In the genomic region with DNA sequence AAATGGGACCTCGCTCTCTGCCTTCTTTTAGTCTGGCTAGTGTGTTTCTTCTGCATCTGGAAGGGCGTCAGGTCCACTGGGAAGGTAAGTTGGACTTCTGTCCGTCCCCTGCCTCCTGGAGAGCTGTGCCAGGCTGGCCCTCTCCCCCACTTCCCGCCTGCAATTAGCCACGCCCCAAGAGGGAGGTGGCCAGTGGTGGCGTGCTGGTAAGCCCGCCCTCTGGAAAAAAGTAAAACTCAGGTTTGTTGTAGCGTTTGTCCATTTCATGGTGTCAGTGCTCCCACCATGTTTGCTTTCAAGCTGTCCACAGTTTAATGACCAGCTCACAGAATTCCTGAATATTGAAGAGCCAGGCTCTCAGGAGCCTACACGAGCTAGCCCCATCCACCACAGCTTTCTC, we compare ENCODE assay signal across 14 cellular contexts. TPM values are rescaled to one million over a fixed set of nuclear protein-coding genes. Genes with fewer than 3 reads are reported as not detected.
A peak's percentile ranks its signal among the peaks of the same experiment; 100 is the strongest.
DNase-seq lines count a peak whose midpoint lies in the region; ATAC-seq and TF ChIP-seq lines count a peak whose summit lies in the region.
"Had no signal": no experiment of that assay in that cellular context is flagged by ENCODE, and none has a peak within 500 bp of the region (broad histone marks: within the 10 kb centered on the region; RNA-seq: fewer than 3 reads in every experiment).

No MANE protein-coding gene starts in this region.

- POLR2A ChIA-PET in activated CD4-positive, alpha-beta memory T cell treated with anti-CD3 and anti-CD28 coated beads for 36 hours (lab: Charles Lee) = interaction anchor here (0.6 to 1.9 kb wide), 5 partner anchors 21 to 194 kb away, joined by 3 to 22 read pairs (median 6); a partner anchor contains a TSS

- no peak for TF ChIP-seq CTCF in type B pancreatic cell (conservative IDR thresholded peaks at IDR 0.05)

- intact Hi-C loops in activated CD4-positive, alpha-beta memory T cell treated with anti-CD3 and anti-CD28 coated beads for 36 hours (cut with micrococcal nuclease) = no loop called here

- H3K4me3 Mint-ChIP-seq in activated T-cell treated with anti-CD3 and anti-CD28 coated beads, Interleukin-2, amount 50 U/mL, for 24 hours = no peak overlapping the region
- H3K4me3 Mint-ChIP-seq in activated CD4-positive, alpha-beta memory T cell treated with anti-CD3 and anti-CD28 coated beads for 36 hours = no peak overlapping the region
- H3K4me3 Mint-ChIP-seq in type B pancreatic cell = no peak overlapping the region

- no peaks in the 10 kb centered on the region for H3K27me3 Mint-ChIP-seq in activated T-cell treated with anti-CD3 and anti-CD28 coated beads, Interleukin-2, amount 50 U/mL, for 24 hours
- no peaks in the 10 kb centered on the region for H3K27me3 Mint-ChIP-seq in activated CD4-positive, alpha-beta memory T cell treated with anti-CD3 and anti-CD28 coated beads for 36 hours
- no peaks in the 10 kb centered on the region for H3K27me3 Mint-ChIP-seq in type B pancreatic cell

- peaks cover 43% of the 10 kb centered on the region for H3K4me1 Mint-ChIP-seq in activated T-cell treated with anti-CD3 and anti-CD28 coated beads, Interleukin-2, amount 50 U/mL, for 24 hours (ENCODE audit: low read depth)
- peaks cover 34% of the 10 kb centered on the region for H3K4me1 Mint-ChIP-seq in activated CD4-positive, alpha-beta memory T cell treated with anti-CD3 and anti-CD28 coated beads for 36 hours (ENCODE audit: low read depth)
- H3K4me1 Mint-ChIP-seq in type B pancreatic cell (ENCODE audit: unreplicated experiment) = peaks cover 40% of the 10 kb centered on the region

- H3K36me3 Mint-ChIP-seq in activated T-cell treated with anti-CD3 and anti-CD28 coated beads, Interleukin-2, amount 50 U/mL, for 24 hours (ENCODE audit: low read depth) = peaks cover 97% of the 10 kb centered on the region
- peaks cover 28% of the 10 kb centered on the region for H3K36me3 Mint-ChIP-seq in activated CD4-positive, alpha-beta memory T cell treated with anti-CD3 and anti-CD28 coated beads for 36 hours
- H3K36me3 Mint-ChIP-seq in type B pancreatic cell = peaks cover 14% of the 10 kb centered on the region

- CTCF ChIA-PET in activated CD4-positive, alpha-beta memory T cell treated with anti-CD3 and anti-CD28 coated beads for 36 hours (lab: Charles Lee) = interaction anchor here (1.3 to 2.4 kb wide), 5 partner anchors 9 to 255 kb away, joined by 3 to 22 read pairs (median 8); no protein-coding TSS in a partner anchor

- H3K27ac Mint-ChIP-seq in activated T-cell treated with anti-CD3 and anti-CD28 coated beads, Interleukin-2, amount 50 U/mL, for 24 hours = peak overlapping the region; percentile 90
- H3K27ac Mint-ChIP-seq in activated CD4-positive, alpha-beta memory T cell treated with anti-CD3 and anti-CD28 coated beads for 36 hours = peak overlapping the region; percentile 76
- H3K27ac Mint-ChIP-seq in type B pancreatic cell = peak overlapping the region; percentile 67

- no peak for DNase-seq in activated T-cell treated with anti-CD3 and anti-CD28 coated beads, Interleukin-2, amount 50 U/mL, for 24 hours
- no peak for DNase-seq in activated T-cell treated with anti-CD3 and anti-CD28 coated beads, Interleukin-2, amount 50 U/mL, for 48 hours
- DNase-seq in activated CD4-positive, alpha-beta memory T cell treated with anti-CD3 and anti-CD28 coated beads for 36 hours = no peak
- DNase-seq in kidney tubule cell (ENCODE audit: low spot score) = peak; percentile 78
- no peak for DNase-seq in type B pancreatic cell (ENCODE audit: extremely low spot score, unreplicated experiment)
- DNase-seq in middle frontal gyrus (ENCODE audit: extremely low spot score, low spot score) = no peak
- DNase-seq: activated gamma-delta T cell, NCI-H1092, NCI-H226, T-helper 2 cell had no signal

- no peaks in the 10 kb centered on the region for H3K9me3 Mint-ChIP-seq in activated T-cell treated with anti-CD3 and anti-CD28 coated beads, Interleukin-2, amount 50 U/mL, for 24 hours
- H3K9me3 Mint-ChIP-seq in activated CD4-positive, alpha-beta memory T cell treated with anti-CD3 and anti-CD28 coated beads for 36 hours = no peaks in the 10 kb centered on the region
- no peaks in the 10 kb centered on the region for H3K9me3 Mint-ChIP-seq in type B pancreatic cell

- ATAC-seq in HG02759 (IDR thresholded peaks at IDR 0.05; ENCODE audit: unreplicated experiment) (no peak), GM18861 (IDR thresholded peaks at IDR 0.05; ENCODE audit: unreplicated experiment) (no peak)
- ATAC-seq: gastroesophageal sphincter, left lobe of liver had no signal

RNA-seq across cellular contexts. Expression of a gene that starts 55.6 kb away (rescaled TPM):
- total RNA-seq in activated CD4-positive, alpha-beta memory T cell treated with anti-CD3 and anti-CD28 coated beads for 36 hours = 10 to 100 TPM; 44.0 to 45.1 TPM
- total RNA-seq in type B pancreatic cell (ENCODE audit: low replicate concordance) = 24.5 and 30.3 TPM in 2 replicates
